In genomic region chr22:49828599-49828965, GRCh38 we compare ENCODE assay signal across 13 cellular contexts. TPM values are rescaled to one million over a fixed set of nuclear protein-coding genes. Genes with fewer than 3 reads are reported as not detected.
DNase-seq lines count a peak whose midpoint lies in the region; ATAC-seq, FAIRE-seq and TF ChIP-seq lines count a peak whose summit lies in the region.
"Had no signal": no experiment of that assay in that cellular context is flagged by ENCODE, and none has a peak within 500 bp of the region (broad histone marks: within the 10 kb centered on the region; RNA-seq: fewer than 3 reads in every experiment).

No MANE protein-coding gene starts in this region.

- peaks cover 10 to 16% of the 10 kb centered on the region in 2 donors for H3K36me3 Mint-ChIP-seq in activated T-cell treated with anti-CD3 and anti-CD28 coated beads, Interleukin-2, amount 50 U/mL, for 72 hours (ENCODE audit: insufficient read depth in 2 of 2)

- TF ChIP-seq RAD21 in H1 (IDR thresholded peaks at IDR 0.05 in 1 of 2, conservative IDR thresholded peaks at IDR 0.05 in 1 of 2; ENCODE audit: low read depth in 2 of 2, low read length in 2 of 2) = no peak

- ATAC-seq in activated T-cell treated with anti-CD3 and anti-CD28 coated beads, Interleukin-2, amount 50 U/mL, for 72 hours (replicated peaks in 1 of 2) = no peak
- ATAC-seq in gastrocnemius medialis = no peak
- ATAC-seq in HG03378 (IDR thresholded peaks at IDR 0.05; ENCODE audit: unreplicated experiment) = no peak
- no peak for ATAC-seq in HG02938 (IDR thresholded peaks at IDR 0.05; ENCODE audit: unreplicated experiment)

- intact Hi-C loops in OCI-LY7 (cut with micrococcal nuclease; ENCODE audit: unreplicated experiment) (no loop called here), gastrocnemius medialis (cut with DNase I; ENCODE audit: low total_unique reads) (loop anchor here (1.0 to 5.0 kb wide), 3 partner anchors 25 to 36 kb away; partner anchors contain the start of gene ZBED4)

- TF ChIP-seq CTCF in OCI-LY7 (conservative IDR thresholded peaks at IDR 0.05; ENCODE audit: low read length) (no peak), H1 (IDR thresholded peaks at IDR 0.05; ENCODE audit: control extremely low read depth in 1 of 3, insufficient read depth in 1 of 3, low read depth in 1 of 3, low read length in 3 of 3) (no peak), gastrocnemius medialis (IDR thresholded peaks at IDR 0.05 in 4 of 5, conservative IDR thresholded peaks at IDR 0.05 in 1 of 5) (no peak)

- no TSS peak for BruUV-seq in OCI-LY7 (replicated peaks; lab: Mats Ljungman, UMichigan)

- H2BK15ac ChIP-seq in H1 (ENCODE audit: low read length) = no peak overlapping the region

- H2AFZ ChIP-seq in OCI-LY7 (ENCODE audit: low read length) (no peak overlapping the region), H1 (ENCODE audit: low read length) (no peak overlapping the region)

- no peak overlapping the region for H3K4ac ChIP-seq in H1 (replicated peaks; ENCODE audit: insufficient read length, low read depth, low read length)

- no peak overlapping the region for H3K18ac ChIP-seq in H1 (ENCODE audit: extremely low read depth, low read length)

- H3K27ac Mint-ChIP-seq in activated T-cell treated with anti-CD3 and anti-CD28 coated beads, Interleukin-2, amount 50 U/mL, for 72 hours = peak overlapping the region; percentile 46

- no peak for FAIRE-seq in H1 (lab: Jason Lieb, UNC)
- FAIRE-seq: endometrium had no signal

- CTCF ChIA-PET in OCI-LY7 (lab: Charles Lee; ENCODE audit: unreplicated experiment) (no interaction called here), H1 (lab: Charles Lee; ENCODE audit: partially characterized antibody) (interaction anchor here (0.8 to 1.4 kb wide), 4 partner anchors 11 to 448 kb away, joined by 3 read pairs; no protein-coding TSS in a partner anchor)

- no peak for TF ChIP-seq EP300 in H1 (IDR thresholded peaks at IDR 0.05; ENCODE audit: borderline replicate concordance in 1 of 2, low read depth in 2 of 2, low read length in 2 of 2)

- POLR2A ChIA-PET in OCI-LY7 (lab: Charles Lee) (no interaction called here), H1 (lab: Charles Lee; ENCODE audit: partially characterized antibody) (no interaction called here)

- H3K9ac ChIP-seq in H1 (replicated peaks in 1 of 4; ENCODE audit: extremely low read depth in 1 of 4, low read depth in 3 of 4, low read length in 3 of 4) = no peak overlapping the region
- H3K9ac ChIP-seq: parathyroid adenoma had no signal

- no peaks in the 10 kb centered on the region for H3K9me3 ChIP-seq in OCI-LY7 (ENCODE audit: low read length)
- peaks cover 22 to 26% of the 10 kb centered on the region in 2 experiments for H3K9me3 ChIP-seq in H1 (ENCODE audit: insufficient read depth in 2 of 2, low read depth in 1 of 2, low read length in 1 of 2)
- no peaks in the 10 kb centered on the region for H3K9me3 ChIP-seq in gastrocnemius medialis

- no peak overlapping the region for H2BK20ac ChIP-seq in H1 (ENCODE audit: low read length)

- H3K23ac ChIP-seq in H1 (ENCODE audit: insufficient read length) = no peak overlapping the region

- peak overlapping the region; percentile 77 to 81 for H3K4me3 Mint-ChIP-seq in activated T-cell treated with anti-CD3 and anti-CD28 coated beads, Interleukin-2, amount 50 U/mL, for 72 hours

- 96% methylated on average over 9 of the region's 14 CpGs; no CpG with 5 or more reads in 1 of the 2 experiments for WGBS in H1 (ENCODE audit: extremely low coverage in 1 of 2, insufficient coverage in 1 of 2, insufficient read length in 1 of 2, insufficient replicate concordance in 2 of 2, low coverage in 1 of 2, low lambda C conversion rate in 2 of 2, missing lambda C conversion rate in 1 of 2), 2 experiments

- H3K27ac ChIP-seq in OCI-LY7 (ENCODE audit: low read depth, low read length, poor library complexity, severe bottlenecking) = no peak overlapping the region
- no peak overlapping the region for H3K27ac ChIP-seq in H1 (ENCODE audit: low read depth, low read length)
- H3K27ac ChIP-seq in gastrocnemius medialis = peak overlapping the region in 3 of 4 donors; percentile 37 to 76 (median 75)
- H3K27ac ChIP-seq: parathyroid adenoma had no signal

- H2BK12ac ChIP-seq in H1 (ENCODE audit: low read depth, low read length) = no peak overlapping the region

- H3K79me1 ChIP-seq in H1 (ENCODE audit: low read depth, low read length) = peaks cover 18% of the 10 kb centered on the region

- peak overlapping the region; percentile 89 for H3K4me2 ChIP-seq in OCI-LY7 (ENCODE audit: low read length)
- H3K4me2 ChIP-seq in H1 (ENCODE audit: insufficient read depth in 1 of 2, low read depth in 2 of 2, low read length in 2 of 2) = no peak overlapping the region

- H3K27me3 ChIP-seq in H1 (replicated peaks in 1 of 4; ENCODE audit: control insufficient read depth in 3 of 4, extremely low read depth in 1 of 4, insufficient read depth in 3 of 4, low read length in 3 of 4) = no peaks in the 10 kb centered on the region; a peak in 1 of 7 replicates
- no peaks in the 10 kb centered on the region for H3K27me3 ChIP-seq in gastrocnemius medialis

- no peak overlapping the region for H2BK5ac ChIP-seq in H1 (ENCODE audit: low read depth, low read length)

- H3K4me3 ChIP-seq in OCI-LY7 (ENCODE audit: low read depth, low read length, poor library complexity, severe bottlenecking) (no peak overlapping the region), H1 (ENCODE audit: extremely low read depth in 1 of 4, insufficient read depth in 2 of 4, low read depth in 3 of 4, low read length in 4 of 4) (no peak overlapping the region), gastrocnemius medialis (no peak overlapping the region)

- peaks cover 9% of the 10 kb centered on the region; the same call in 1 of the 2 replicates for H3K23me2 ChIP-seq in H1 (ENCODE audit: low read depth, low read length)

- H4K8ac ChIP-seq in H1 (ENCODE audit: extremely low read depth, insufficient read depth, low read length) = peak overlapping the region; percentile 15; the same call in 1 of the 2 replicates

- no peaks in the 10 kb centered on the region for H3K27me3 Mint-ChIP-seq in activated T-cell treated with anti-CD3 and anti-CD28 coated beads, Interleukin-2, amount 50 U/mL, for 72 hours (ENCODE audit: low read depth)

- H3K79me2 ChIP-seq in OCI-LY7 (ENCODE audit: insufficient read depth, low read depth, low read length) (peaks cover 33% of the 10 kb centered on the region), H1 (ENCODE audit: control insufficient read depth in 1 of 2, insufficient read depth in 2 of 2, low read length in 2 of 2) (peaks cover 19 to 34% of the 10 kb centered on the region in 2 experiments)

- DNase-seq in activated T-cell treated with anti-CD3 and anti-CD28 coated beads, Interleukin-2, amount 50 U/mL, for 72 hours = no peak
- DNase-seq in activated T-cell treated with anti-CD3 and anti-CD28 coated beads, Interleukin-2, amount 50 U/mL, for 48 hours = no peak
- peak; percentile 26 for DNase-seq in OCI-LY7 (ENCODE audit: low spot score)
- no peak for DNase-seq in H1 (ENCODE audit: low read depth in 1 of 2, low spot score in 2 of 2)
- no peak for DNase-seq in gastrocnemius medialis
- DNase-seq in COLO668 (lab: John Stamatoyannopoulos, UW; ENCODE audit: unreplicated experiment) = no peak
- DNase-seq: GF-D8; stimulated activated CD8-positive, alpha-beta memory T cell treated with anti-CD3 and anti-CD28 coated beads, Interleukin-4, amount 100 ng/mL, for 48 hours; SW 1271 had no signal

- H4K5ac ChIP-seq in H1 (ENCODE audit: insufficient read length, low read depth, low read length) = no peak overlapping the region

- peaks cover 15% of the 10 kb centered on the region; the same call in 1 of the 2 replicates for H4K20me1 ChIP-seq in OCI-LY7 (ENCODE audit: insufficient read depth, low read length)
- peaks cover 24 to 29% of the 10 kb centered on the region in 2 experiments for H4K20me1 ChIP-seq in H1 (replicated peaks in 1 of 2; ENCODE audit: control insufficient read depth in 1 of 2, insufficient read depth in 2 of 2, low read length in 2 of 2)

- in situ Hi-C loops in gastrocnemius medialis (cut with MboI; ENCODE audit: low sequenced_read_pairs in 4 of 4) = no loop called here

- no peak overlapping the region for H2BK120ac ChIP-seq in H1 (replicated peaks; ENCODE audit: low read depth, low read length)

- H3K14ac ChIP-seq in H1 (ENCODE audit: insufficient read length) = no peak overlapping the region

- peaks cover 38% of the 10 kb centered on the region for H3K4me1 ChIP-seq in OCI-LY7 (ENCODE audit: insufficient read depth, low read length, poor library complexity, severe bottlenecking)
- H3K4me1 ChIP-seq in H1 (replicated peaks in 1 of 4; ENCODE audit: control insufficient read depth in 3 of 4, insufficient read depth in 4 of 4, low read length in 3 of 4) = peaks cover 0 to 9% (median 7%) of the 10 kb centered on the region in 4 experiments; a peak in 5 of 7 replicates
- H3K4me1 ChIP-seq in gastrocnemius medialis = peaks cover 19 to 23% of the 10 kb centered on the region in 2 donors
- H3K4me1 ChIP-seq: parathyroid adenoma had no signal

- H3K4me1 Mint-ChIP-seq in activated T-cell treated with anti-CD3 and anti-CD28 coated beads, Interleukin-2, amount 50 U/mL, for 72 hours (ENCODE audit: low read depth) = peaks cover 42% of the 10 kb centered on the region

- H3K9me2 ChIP-seq in OCI-LY7 (ENCODE audit: insufficient read depth, low read length) = no peaks in the 10 kb centered on the region

- TF ChIP-seq POLR2A in H1 (IDR thresholded peaks at IDR 0.05; ENCODE audit: control extremely low read depth in 1 of 2, low read depth in 2 of 2, low read length in 2 of 2) (no peak), gastrocnemius medialis (IDR thresholded peaks at IDR 0.05) (no peak)

- no peak overlapping the region for H3K56ac ChIP-seq in H1 (replicated peaks; ENCODE audit: insufficient read length, low read depth, low read length)

- H4K91ac ChIP-seq in H1 (replicated peaks; ENCODE audit: insufficient read length, low read length) = no peak overlapping the region

- H3K36me3 ChIP-seq in OCI-LY7 (ENCODE audit: insufficient read depth, low read length) (peaks cover 20% of the 10 kb centered on the region), H1 (ENCODE audit: control insufficient read depth in 2 of 4, insufficient read depth in 4 of 4, low read length in 3 of 4) (peaks cover 4 to 10% (median 5%) of the 10 kb centered on the region in 4 experiments; a peak in 7 of 8 replicates), gastrocnemius medialis (peaks cover 2 to 5% of the 10 kb centered on the region in 2 donors)

- H3K9me3 Mint-ChIP-seq in activated T-cell treated with anti-CD3 and anti-CD28 coated beads, Interleukin-2, amount 50 U/mL, for 72 hours = peaks cover 0 to 1% of the 10 kb centered on the region in 2 donors

- H2AK5ac ChIP-seq in H1 (ENCODE audit: low read depth, low read length) = no peak overlapping the region

RNA-seq across cellular contexts. Expression of gene BRD1, which starts 0.9 kb away (rescaled TPM):
- total RNA-seq in activated T-cell treated with anti-CD3 and anti-CD28 coated beads, Interleukin-2, amount 50 U/mL, for 72 hours = 10 to 100 TPM; 42.3 to 43.4 TPM
- 37.3 and 38.1 TPM in 2 replicates for total RNA-seq in OCI-LY7 (2014; rRNA removed; shearing (Covaris generic))
- total RNA-seq in OCI-LY7 (2022) = 46.6 and 47.3 TPM in 2 replicates
- total RNA-seq in H1 (2021; fragmentation: NEBNext Ultra II Directional; extraction: Animal tissue kit (Norgen Biotek cat#: 25700)) = 34.0 and 35.7 TPM in 2 replicates
- polyA plus RNA-seq in H1 (2011; rRNA removed) = 6.8 and 11.4 TPM in 2 replicates
- 9.0 TPM for polyA plus RNA-seq in H1 (2011; cell fraction: cytosol; rRNA removed)
- 27.1 TPM for polyA plus RNA-seq in H1 (2011; cell fraction: nucleus; rRNA removed)
- polyA plus RNA-seq in H1 (2012, experiment 1 of 2) = 19.0 to 25.1 TPM (median 23.0 TPM) in 4 replicates
- polyA plus RNA-seq in H1 (2012, experiment 2 of 2) = 15.0 TPM
- 13.9 TPM for polyA plus RNA-seq in H1 (2013, experiment 1 of 2)
- polyA plus RNA-seq in H1 (2013, experiment 2 of 2) = 13.1 TPM
- polyA minus RNA-seq in H1 (2011; rRNA and poly(A)+ RNA removed) = 10.0 and 12.5 TPM in 2 replicates
- polyA minus RNA-seq in H1 (2011; cell fraction: cytosol; rRNA and poly(A)+ RNA removed) = 20.6 TPM
- polyA minus RNA-seq in H1 (2011; cell fraction: nucleus; rRNA and poly(A)+ RNA removed) = 24.8 TPM
- total RNA-seq in gastrocnemius medialis = 10 to 100 TPM; 15.6 to 25.2 (median 18.1) TPM

RNA-seq across cellular contexts. Expression of gene ZBED4, which starts 25.1 kb away (rescaled TPM):
- total RNA-seq in activated T-cell treated with anti-CD3 and anti-CD28 coated beads, Interleukin-2, amount 50 U/mL, for 72 hours = 10 to 100 TPM; 22.3 to 23.6 TPM
- 27.8 and 30.4 TPM in 2 replicates for total RNA-seq in OCI-LY7 (2014; rRNA removed; shearing (Covaris generic))
- total RNA-seq in OCI-LY7 (2022) (31.6 and 33.6 TPM in 2 replicates), gastrocnemius medialis (1 to 10 TPM; 6.7 to 8.4 (median 7.5) TPM)
- total RNA-seq in H1 (2021; fragmentation: NEBNext Ultra II Directional; extraction: Animal tissue kit (Norgen Biotek cat#: 25700)) = 28.3 TPM in 2 replicates
- 11.0 and 14.5 TPM in 2 replicates for polyA plus RNA-seq in H1 (2011; rRNA removed)
- polyA plus RNA-seq in H1 (2011; cell fraction: cytosol; rRNA removed) = 10.6 TPM
- 15.8 TPM for polyA plus RNA-seq in H1 (2011; cell fraction: nucleus; rRNA removed)
- polyA plus RNA-seq in H1 (2012, experiment 1 of 2) = 15.1 to 18.5 TPM (median 17.5 TPM) in 4 replicates
- 7.3 TPM for polyA plus RNA-seq in H1 (2012, experiment 2 of 2)
- polyA plus RNA-seq in H1 (2013, experiment 1 of 2) = 14.2 TPM
- 14.2 TPM for polyA plus RNA-seq in H1 (2013, experiment 2 of 2)
- 12.9 and 14.6 TPM in 2 replicates for polyA minus RNA-seq in H1 (2011; rRNA and poly(A)+ RNA removed)
- 16.2 TPM for polyA minus RNA-seq in H1 (2011; cell fraction: cytosol; rRNA and poly(A)+ RNA removed)
- polyA minus RNA-seq in H1 (2011; cell fraction: nucleus; rRNA and poly(A)+ RNA removed) = 14.9 TPM

Comparison
In these comparisons a context has a peak if more than half of its experiments do, and no peak if none do; other contexts are left out.
1. H3K27ac ChIP-seq: peak in gastrocnemius medialis (3 of 4); none in OCI-LY7 (single experiment) and H1 (single experiment).